16 cellular contexts compared by ENCODE assay signal in genomic region chr4:78534286-78534955, GRCh38. TPM values are rescaled to one million over a fixed set of nuclear protein-coding genes. Genes with fewer than 3 reads are reported as not detected.
DNase-seq lines count a peak whose midpoint lies in the region; ATAC-seq and TF ChIP-seq lines count a peak whose summit lies in the region.
"Had no signal": no experiment of that assay in that cellular context is flagged by ENCODE, and none has a peak within 500 bp of the region (broad histone marks: within the 10 kb centered on the region; RNA-seq: fewer than 3 reads in every experiment).

No MANE protein-coding gene starts in this region.

- no peaks in the 10 kb centered on the region for H3K79me2 ChIP-seq in mesendoderm (ENCODE audit: control insufficient read depth, insufficient read depth, low read length)

- no peak overlapping the region for H3K4ac ChIP-seq in mesendoderm (ENCODE audit: low read depth, low read length)

- TF ChIP-seq CTCF in neutrophil (IDR thresholded peaks at IDR 0.05), result no peak

- H3K27me3 ChIP-seq in neutrophil (no peaks in the 10 kb centered on the region), mesendoderm (ENCODE audit: insufficient read depth, low read length, poor library complexity) (no peaks in the 10 kb centered on the region)
- H3K27me3 ChIP-seq: colonic mucosa had no signal

- ATAC-seq in esophagus mucosa (peak; percentile 68), HG02678 (IDR thresholded peaks at IDR 0.05; ENCODE audit: unreplicated experiment) (no peak), HG02610 (IDR thresholded peaks at IDR 0.05; ENCODE audit: unreplicated experiment) (no peak)

- H4K8ac ChIP-seq in mesendoderm (ENCODE audit: low read depth, low read length), result no peak overlapping the region

- no peak overlapping the region for H2BK15ac ChIP-seq in mesendoderm (replicated peaks; ENCODE audit: low read depth)

- H3K23ac ChIP-seq in mesendoderm (ENCODE audit: low read length), result no peak overlapping the region

- H3K36me3 ChIP-seq in neutrophil, result no peaks in the 10 kb centered on the region
- peaks cover 1% of the 10 kb centered on the region for H3K36me3 ChIP-seq in mesendoderm (ENCODE audit: control insufficient read depth, insufficient read depth, low read length)
- H3K36me3 ChIP-seq: colonic mucosa had no signal

- no peak overlapping the region for H4K5ac ChIP-seq in mesendoderm (ENCODE audit: low read length)

- H3K27ac ChIP-seq in neutrophil, result peak overlapping the region; percentile 76
- no peak overlapping the region for H3K27ac ChIP-seq in mesendoderm (ENCODE audit: low read depth, low read length)
- H3K27ac ChIP-seq: colonic mucosa had no signal

- no peak overlapping the region for H3K4me2 ChIP-seq in mesendoderm (ENCODE audit: low read length)

- no peak overlapping the region for H2AK5ac ChIP-seq in mesendoderm (ENCODE audit: low read length)

- H3K18ac ChIP-seq in mesendoderm (ENCODE audit: low read length), result no peak overlapping the region

- H3K9ac ChIP-seq in mesendoderm (ENCODE audit: low read length), result no peak overlapping the region

- H3K4me1 ChIP-seq in neutrophil (ENCODE audit: control insufficient read depth in 1 of 2, insufficient read depth in 1 of 2, low read depth in 1 of 2, low read length in 1 of 2) (peaks cover 52 to 66% of the 10 kb centered on the region in 2 experiments), mesendoderm (ENCODE audit: control insufficient read depth, low read depth, low read length) (no peaks in the 10 kb centered on the region)
- H3K4me1 ChIP-seq: colonic mucosa had no signal

- no peaks in the 10 kb centered on the region for H3K79me1 ChIP-seq in mesendoderm (ENCODE audit: low read length)

- H2BK120ac ChIP-seq in mesendoderm (ENCODE audit: low read depth, low read length), result no peak overlapping the region

- H3K56ac ChIP-seq in mesendoderm (ENCODE audit: low read length), result no peak overlapping the region

- WGBS in mesendoderm (ENCODE audit: extremely low coverage, insufficient coverage, low lambda C conversion rate), result no CpG with 5 or more reads among the region's 4 CpGs

- no peak overlapping the region for H2BK5ac ChIP-seq in mesendoderm (ENCODE audit: low read length)

- no peaks in the 10 kb centered on the region for H3K9me3 ChIP-seq in neutrophil
- H3K9me3 ChIP-seq: colonic mucosa had no signal

- DNase-seq in H4 (ENCODE audit: low spot score) (peak; percentile 38), RPMI7951 (ENCODE audit: low read depth) (peak; percentile 48), mesendoderm (no peak), NCI-H128 (lab: John Stamatoyannopoulos, UW; ENCODE audit: unreplicated experiment) (no peak)
- DNase-seq: activated CD4-positive, alpha-beta T cell treated with anti-CD3 and anti-CD28 coated beads, Interleukin-2, amount 10 ng/mL, durations not matched to agents 24 days and 14 days; activated naive CD4-positive, alpha-beta T cell; aorta; CD8-positive, alpha-beta memory T cell; colonic mucosa; HFFc6; NCI-H774; stimulated activated CD4-positive, alpha-beta T cell treated with anti-CD3 and anti-CD28 coated beads, Interleukin-2, amount 100 ng/mL, for 48 hours had no signal

- H3K4me3 ChIP-seq in neutrophil (ENCODE audit: low read depth in 1 of 2, low read length in 1 of 2) (no peak overlapping the region), mesendoderm (ENCODE audit: low read length) (no peak overlapping the region)
- H3K4me3 ChIP-seq: colonic mucosa had no signal

RNA-seq across cellular contexts. Expression of gene ANXA3, which starts 17.1 kb away (rescaled TPM):
- 0.35 TPM in 1 of 2 replicates, not detected in the other for total RNA-seq in H4 (2014; rRNA removed; shearing (Covaris generic))
- 7.0 and 9.4 TPM in 2 replicates for total RNA-seq in RPMI7951 (2014; rRNA removed; shearing (Covaris generic))
- total RNA-seq in esophagus mucosa, result 51.0 TPM
- 86.4 TPM for polyA plus RNA-seq in mesendoderm (2013, experiment 1 of 2)
- 94.3 TPM for polyA plus RNA-seq in mesendoderm (2013, experiment 2 of 2)
- total RNA-seq: CD8-positive, alpha-beta memory T cell had no signal
- polyA plus RNA-seq: CD8-positive, alpha-beta memory T cell had no signal

Comparison
In these comparisons a context has a peak if more than half of its experiments do, and no peak if none do; other contexts are left out.
1. DNase-seq: peak in H4 (single experiment) and RPMI7951 (single experiment); none in mesendoderm (single experiment) and NCI-H128 (single experiment).